ENCODE assay signal across 1 cellular context in the genomic region with DNA sequence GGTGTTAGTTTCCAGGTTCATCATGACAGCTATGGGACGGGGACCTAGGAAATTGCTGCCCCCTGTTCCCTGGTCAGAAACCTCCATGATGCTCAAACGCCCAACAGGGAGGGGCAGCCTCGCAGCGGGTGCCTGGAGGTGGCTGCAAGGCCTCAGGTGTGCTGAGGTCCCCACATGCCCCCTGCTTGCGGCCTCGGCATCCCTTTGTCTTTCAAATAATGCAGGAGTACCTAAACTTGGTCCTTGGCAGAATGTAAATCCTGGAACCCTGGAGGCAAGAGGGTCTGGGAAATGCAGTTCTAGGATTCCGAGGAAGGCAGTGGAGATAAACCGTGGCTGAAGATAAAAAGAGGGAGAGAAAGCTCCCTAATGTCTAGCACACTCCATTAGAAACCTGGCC.
TF ChIP-seq lines count a peak whose summit lies in the region.

No MANE protein-coding gene starts in this region.

TF ChIP-seq in H1, 55 proteins besides CTCF, POLR2A, EP300 and RAD21:
- TF ChIP-seq CHD2 (IDR thresholded peaks at IDR 0.05; ENCODE audit: low read length) (no peak), RFX5 (IDR thresholded peaks at IDR 0.05; ENCODE audit: borderline replicate concordance, low read depth, low read length) (no peak), MAFK (IDR thresholded peaks at IDR 0.05; ENCODE audit: low read depth, low read length) (no peak), JUN (IDR thresholded peaks at IDR 0.05; ENCODE audit: low read depth, low read length) (no peak), TBP (IDR thresholded peaks at IDR 0.05; ENCODE audit: low read depth, low read length) (no peak), CREB1 (IDR thresholded peaks at IDR 0.05) (no peak), BCL11A (IDR thresholded peaks at IDR 0.05; ENCODE audit: low read depth in 2 of 2, low read length in 2 of 2) (no peak), GTF2F1 (IDR thresholded peaks at IDR 0.05; ENCODE audit: borderline replicate concordance, low read depth, low read length) (no peak), CBX5 (IDR thresholded peaks at IDR 0.05; ENCODE audit: low read depth, low read length) (no peak), RNF2 (IDR thresholded peaks at IDR 0.05; ENCODE audit: borderline replicate concordance, low read depth, low read length, missing control alignments, poor library complexity, severe bottlenecking) (no peak), RBBP5 (IDR thresholded peaks at IDR 0.05; ENCODE audit: borderline replicate concordance, low read depth, low read length) (no peak), SP4 (IDR thresholded peaks at IDR 0.05; ENCODE audit: low read length) (no peak), SP1 (IDR thresholded peaks at IDR 0.05; ENCODE audit: low read depth, low read length) (peak; percentile 76), POU5F1 (IDR thresholded peaks at IDR 0.05; ENCODE audit: low read depth, low read length) (0 out of 2 replicates have a peak, but pooled peaks have one; percentile 38), TAF1 (IDR thresholded peaks at IDR 0.05; ENCODE audit: low read depth, low read length) (no peak), TAF7 (optimal IDR thresholded peaks at IDR 0.05; ENCODE audit: borderline replicate concordance, low read depth, low read length) (no peak), ASH2L (IDR thresholded peaks at IDR 0.05; ENCODE audit: low read length) (no peak), BRCA1 (IDR thresholded peaks at IDR 0.05; ENCODE audit: low read depth, low read length) (no peak), JUND (IDR thresholded peaks at IDR 0.05; ENCODE audit: low read length) (no peak), CEBPB (IDR thresholded peaks at IDR 0.05; ENCODE audit: low read depth, low read length) (no peak), YY1 (IDR thresholded peaks at IDR 0.05; ENCODE audit: low read depth, low read length) (peak; percentile 70), SRF (IDR thresholded peaks at IDR 0.05; ENCODE audit: low read depth, low read length) (no peak), RXRA (IDR thresholded peaks at IDR 0.05; ENCODE audit: insufficient read depth, low read depth, low read length) (no peak), SAP30 (IDR thresholded peaks at IDR 0.05; ENCODE audit: insufficient read depth, insufficient replicate concordance, low read length) (no peak), KDM1A (IDR thresholded peaks at IDR 0.05; ENCODE audit: borderline replicate concordance, low read length) (no peak), POLR2AphosphoS5 (IDR thresholded peaks at IDR 0.05; ENCODE audit: low read depth, low read length) (no peak), HDAC2 (IDR thresholded peaks at IDR 0.05; ENCODE audit: borderline replicate concordance in 1 of 2, low read depth in 2 of 2, low read length in 2 of 2) (peak; percentile 77 to 85; a peak in 1 of 4 replicates), NRF1 (IDR thresholded peaks at IDR 0.05; ENCODE audit: low read depth, low read length) (no peak), CBX8 (IDR thresholded peaks at IDR 0.05; ENCODE audit: borderline replicate concordance, low read depth, low read length) (no peak), BACH1 (IDR thresholded peaks at IDR 0.05; ENCODE audit: low read length) (no peak), SP2 (IDR thresholded peaks at IDR 0.05; ENCODE audit: low read length) (no peak), TCF12 (IDR thresholded peaks at IDR 0.05; ENCODE audit: low read depth, low read length) (peak; percentile 68; the same call in 1 of the 2 replicates), SIX5 (IDR thresholded peaks at IDR 0.05; ENCODE audit: low read depth, low read length) (no peak), EZH2 (IDR thresholded peaks at IDR 0.05; ENCODE audit: low read depth, low read length, severe bottlenecking) (no peak), HDAC6 (IDR thresholded peaks at IDR 0.05; ENCODE audit: low read depth, low read length) (no peak), CHD1 (IDR thresholded peaks at IDR 0.05; ENCODE audit: low read depth, low read length) (no peak), KDM4A (IDR thresholded peaks at IDR 0.05; ENCODE audit: low read depth, low read length, severe bottlenecking) (no peak), TEAD4 (IDR thresholded peaks at IDR 0.05; ENCODE audit: low read depth, low read length) (peak; percentile 53; the same call in 1 of the 2 replicates), PHF8 (conservative IDR thresholded peaks at IDR 0.05; ENCODE audit: low read depth, low read length) (no peak), SIN3A (conservative IDR thresholded peaks at IDR 0.05 in 1 of 2, IDR thresholded peaks at IDR 0.05 in 1 of 2; ENCODE audit: low read depth in 1 of 2, low read length in 2 of 2) (no peak), FOSL1 (IDR thresholded peaks at IDR 0.05; ENCODE audit: insufficient read depth, low read depth, low read length) (no peak), KDM5A (IDR thresholded peaks at IDR 0.05; ENCODE audit: low read length) (no peak), GABPA (IDR thresholded peaks at IDR 0.05; ENCODE audit: borderline replicate concordance, insufficient read depth, low read length) (no peak), ZNF274 (IDR thresholded peaks at IDR 0.05; ENCODE audit: borderline replicate concordance, extremely low read depth, low read length) (no peak), EGR1 (IDR thresholded peaks at IDR 0.05; ENCODE audit: borderline replicate concordance, low read depth, low read length) (0 out of 2 replicates have a peak, but pooled peaks have one; percentile 21), SIRT6 (IDR thresholded peaks at IDR 0.05; ENCODE audit: low read length) (no peak), CTBP2 (IDR thresholded peaks at IDR 0.05; ENCODE audit: borderline replicate concordance, insufficient read depth, insufficient read length, low read length) (no peak), SUZ12 (IDR thresholded peaks at IDR 0.05; ENCODE audit: low read length) (no peak), NANOG (IDR thresholded peaks at IDR 0.05; ENCODE audit: insufficient read depth, low read depth, low read length, poor library complexity, severe bottlenecking) (peak; percentile 51)
- TF ChIP-seq, protein P1, sequence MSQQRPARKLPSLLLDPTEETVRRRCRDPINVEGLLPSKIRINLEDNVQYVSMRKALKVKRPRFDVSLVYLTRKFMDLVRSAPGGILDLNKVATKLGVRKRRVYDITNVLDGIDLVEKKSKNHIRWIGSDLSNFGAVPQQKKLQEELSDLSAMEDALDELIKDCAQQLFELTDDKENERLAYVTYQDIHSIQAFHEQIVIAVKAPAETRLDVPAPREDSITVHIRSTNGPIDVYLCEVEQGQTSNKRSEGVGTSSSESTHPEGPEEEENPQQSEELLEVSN (IDR thresholded peaks at IDR 0.05): no peak
- TF ChIP-seq, protein P2, sequence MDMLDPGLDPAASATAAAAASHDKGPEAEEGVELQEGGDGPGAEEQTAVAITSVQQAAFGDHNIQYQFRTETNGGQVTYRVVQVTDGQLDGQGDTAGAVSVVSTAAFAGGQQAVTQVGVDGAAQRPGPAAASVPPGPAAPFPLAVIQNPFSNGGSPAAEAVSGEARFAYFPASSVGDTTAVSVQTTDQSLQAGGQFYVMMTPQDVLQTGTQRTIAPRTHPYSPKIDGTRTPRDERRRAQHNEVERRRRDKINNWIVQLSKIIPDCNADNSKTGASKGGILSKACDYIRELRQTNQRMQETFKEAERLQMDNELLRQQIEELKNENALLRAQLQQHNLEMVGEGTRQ (IDR thresholded peaks at IDR 0.05; ENCODE audit: low read length): no peak
- TF ChIP-seq, protein P3, sequence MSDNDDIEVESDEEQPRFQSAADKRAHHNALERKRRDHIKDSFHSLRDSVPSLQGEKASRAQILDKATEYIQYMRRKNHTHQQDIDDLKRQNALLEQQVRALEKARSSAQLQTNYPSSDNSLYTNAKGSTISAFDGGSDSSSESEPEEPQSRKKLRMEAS (IDR thresholded peaks at IDR 0.05): peak; percentile 56; the same call in 1 of the 2 replicates
- TF ChIP-seq, protein P4, sequence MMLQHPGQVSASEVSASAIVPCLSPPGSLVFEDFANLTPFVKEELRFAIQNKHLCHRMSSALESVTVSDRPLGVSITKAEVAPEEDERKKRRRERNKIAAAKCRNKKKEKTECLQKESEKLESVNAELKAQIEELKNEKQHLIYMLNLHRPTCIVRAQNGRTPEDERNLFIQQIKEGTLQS (IDR thresholded peaks at IDR 0.05; ENCODE audit: insufficient read depth, low read depth, low read length): no peak
- TF ChIP-seq, protein P5, sequence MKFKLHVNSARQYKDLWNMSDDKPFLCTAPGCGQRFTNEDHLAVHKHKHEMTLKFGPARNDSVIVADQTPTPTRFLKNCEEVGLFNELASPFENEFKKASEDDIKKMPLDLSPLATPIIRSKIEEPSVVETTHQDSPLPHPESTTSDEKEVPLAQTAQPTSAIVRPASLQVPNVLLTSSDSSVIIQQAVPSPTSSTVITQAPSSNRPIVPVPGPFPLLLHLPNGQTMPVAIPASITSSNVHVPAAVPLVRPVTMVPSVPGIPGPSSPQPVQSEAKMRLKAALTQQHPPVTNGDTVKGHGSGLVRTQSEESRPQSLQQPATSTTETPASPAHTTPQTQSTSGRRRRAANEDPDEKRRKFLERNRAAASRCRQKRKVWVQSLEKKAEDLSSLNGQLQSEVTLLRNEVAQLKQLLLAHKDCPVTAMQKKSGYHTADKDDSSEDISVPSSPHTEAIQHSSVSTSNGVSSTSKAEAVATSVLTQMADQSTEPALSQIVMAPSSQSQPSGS (IDR thresholded peaks at IDR 0.05; ENCODE audit: low read length): no peak
- TF ChIP-seq, protein P6, sequence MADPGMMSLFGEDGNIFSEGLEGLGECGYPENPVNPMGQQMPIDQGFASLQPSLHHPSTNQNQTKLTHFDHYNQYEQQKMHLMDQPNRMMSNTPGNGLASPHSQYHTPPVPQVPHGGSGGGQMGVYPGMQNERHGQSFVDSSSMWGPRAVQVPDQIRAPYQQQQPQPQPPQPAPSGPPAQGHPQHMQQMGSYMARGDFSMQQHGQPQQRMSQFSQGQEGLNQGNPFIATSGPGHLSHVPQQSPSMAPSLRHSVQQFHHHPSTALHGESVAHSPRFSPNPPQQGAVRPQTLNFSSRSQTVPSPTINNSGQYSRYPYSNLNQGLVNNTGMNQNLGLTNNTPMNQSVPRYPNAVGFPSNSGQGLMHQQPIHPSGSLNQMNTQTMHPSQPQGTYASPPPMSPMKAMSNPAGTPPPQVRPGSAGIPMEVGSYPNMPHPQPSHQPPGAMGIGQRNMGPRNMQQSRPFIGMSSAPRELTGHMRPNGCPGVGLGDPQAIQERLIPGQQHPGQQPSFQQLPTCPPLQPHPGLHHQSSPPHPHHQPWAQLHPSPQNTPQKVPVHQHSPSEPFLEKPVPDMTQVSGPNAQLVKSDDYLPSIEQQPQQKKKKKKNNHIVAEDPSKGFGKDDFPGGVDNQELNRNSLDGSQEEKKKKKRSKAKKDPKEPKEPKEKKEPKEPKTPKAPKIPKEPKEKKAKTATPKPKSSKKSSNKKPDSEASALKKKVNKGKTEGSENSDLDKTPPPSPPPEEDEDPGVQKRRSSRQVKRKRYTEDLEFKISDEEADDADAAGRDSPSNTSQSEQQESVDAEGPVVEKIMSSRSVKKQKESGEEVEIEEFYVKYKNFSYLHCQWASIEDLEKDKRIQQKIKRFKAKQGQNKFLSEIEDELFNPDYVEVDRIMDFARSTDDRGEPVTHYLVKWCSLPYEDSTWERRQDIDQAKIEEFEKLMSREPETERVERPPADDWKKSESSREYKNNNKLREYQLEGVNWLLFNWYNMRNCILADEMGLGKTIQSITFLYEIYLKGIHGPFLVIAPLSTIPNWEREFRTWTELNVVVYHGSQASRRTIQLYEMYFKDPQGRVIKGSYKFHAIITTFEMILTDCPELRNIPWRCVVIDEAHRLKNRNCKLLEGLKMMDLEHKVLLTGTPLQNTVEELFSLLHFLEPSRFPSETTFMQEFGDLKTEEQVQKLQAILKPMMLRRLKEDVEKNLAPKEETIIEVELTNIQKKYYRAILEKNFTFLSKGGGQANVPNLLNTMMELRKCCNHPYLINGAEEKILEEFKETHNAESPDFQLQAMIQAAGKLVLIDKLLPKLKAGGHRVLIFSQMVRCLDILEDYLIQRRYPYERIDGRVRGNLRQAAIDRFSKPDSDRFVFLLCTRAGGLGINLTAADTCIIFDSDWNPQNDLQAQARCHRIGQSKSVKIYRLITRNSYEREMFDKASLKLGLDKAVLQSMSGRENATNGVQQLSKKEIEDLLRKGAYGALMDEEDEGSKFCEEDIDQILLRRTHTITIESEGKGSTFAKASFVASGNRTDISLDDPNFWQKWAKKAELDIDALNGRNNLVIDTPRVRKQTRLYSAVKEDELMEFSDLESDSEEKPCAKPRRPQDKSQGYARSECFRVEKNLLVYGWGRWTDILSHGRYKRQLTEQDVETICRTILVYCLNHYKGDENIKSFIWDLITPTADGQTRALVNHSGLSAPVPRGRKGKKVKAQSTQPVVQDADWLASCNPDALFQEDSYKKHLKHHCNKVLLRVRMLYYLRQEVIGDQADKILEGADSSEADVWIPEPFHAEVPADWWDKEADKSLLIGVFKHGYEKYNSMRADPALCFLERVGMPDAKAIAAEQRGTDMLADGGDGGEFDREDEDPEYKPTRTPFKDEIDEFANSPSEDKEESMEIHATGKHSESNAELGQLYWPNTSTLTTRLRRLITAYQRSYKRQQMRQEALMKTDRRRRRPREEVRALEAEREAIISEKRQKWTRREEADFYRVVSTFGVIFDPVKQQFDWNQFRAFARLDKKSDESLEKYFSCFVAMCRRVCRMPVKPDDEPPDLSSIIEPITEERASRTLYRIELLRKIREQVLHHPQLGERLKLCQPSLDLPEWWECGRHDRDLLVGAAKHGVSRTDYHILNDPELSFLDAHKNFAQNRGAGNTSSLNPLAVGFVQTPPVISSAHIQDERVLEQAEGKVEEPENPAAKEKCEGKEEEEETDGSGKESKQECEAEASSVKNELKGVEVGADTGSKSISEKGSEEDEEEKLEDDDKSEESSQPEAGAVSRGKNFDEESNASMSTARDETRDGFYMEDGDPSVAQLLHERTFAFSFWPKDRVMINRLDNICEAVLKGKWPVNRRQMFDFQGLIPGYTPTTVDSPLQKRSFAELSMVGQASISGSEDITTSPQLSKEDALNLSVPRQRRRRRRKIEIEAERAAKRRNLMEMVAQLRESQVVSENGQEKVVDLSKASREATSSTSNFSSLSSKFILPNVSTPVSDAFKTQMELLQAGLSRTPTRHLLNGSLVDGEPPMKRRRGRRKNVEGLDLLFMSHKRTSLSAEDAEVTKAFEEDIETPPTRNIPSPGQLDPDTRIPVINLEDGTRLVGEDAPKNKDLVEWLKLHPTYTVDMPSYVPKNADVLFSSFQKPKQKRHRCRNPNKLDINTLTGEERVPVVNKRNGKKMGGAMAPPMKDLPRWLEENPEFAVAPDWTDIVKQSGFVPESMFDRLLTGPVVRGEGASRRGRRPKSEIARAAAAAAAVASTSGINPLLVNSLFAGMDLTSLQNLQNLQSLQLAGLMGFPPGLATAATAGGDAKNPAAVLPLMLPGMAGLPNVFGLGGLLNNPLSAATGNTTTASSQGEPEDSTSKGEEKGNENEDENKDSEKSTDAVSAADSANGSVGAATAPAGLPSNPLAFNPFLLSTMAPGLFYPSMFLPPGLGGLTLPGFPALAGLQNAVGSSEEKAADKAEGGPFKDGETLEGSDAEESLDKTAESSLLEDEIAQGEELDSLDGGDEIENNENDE (IDR thresholded peaks at IDR 0.05; ENCODE audit: insufficient replicate concordance, low read length): no peak
